ENCODE assay signal across 8 cellular contexts in genomic region chr4:38673109-38673978, GRCh38. TPM values are rescaled to one million over a fixed set of nuclear protein-coding genes. Genes with fewer than 3 reads are reported as not detected.
DNase-seq lines count a peak whose midpoint lies in the region; ATAC-seq, FAIRE-seq and TF ChIP-seq lines count a peak whose summit lies in the region.

No MANE protein-coding gene starts in this region.

- peak; percentile 20 for FAIRE-seq in H54 (lab: Jason Lieb, UNC)

- no peak overlapping the region for H2BK15ac ChIP-seq in neuronal stem cell (ENCODE audit: low read length)

- H2BK120ac ChIP-seq in neuronal stem cell (ENCODE audit: low read depth, low read length): no peak overlapping the region

- peak overlapping the region; percentile 72 for H3K4me2 ChIP-seq in PC-9
- H3K4me2 ChIP-seq in neuronal stem cell (ENCODE audit: insufficient read depth, low read length, poor library complexity, severe bottlenecking): no peak overlapping the region

- H3K18ac ChIP-seq in neuronal stem cell (ENCODE audit: low read length): peak overlapping the region; percentile 95

- H3K79me2 ChIP-seq in PC-9 (ENCODE audit: low read depth): peaks cover 100% of the 10 kb centered on the region

- no peak for TF ChIP-seq POLR2A in H54 (IDR thresholded peaks at IDR 0.05; ENCODE audit: low read depth, low read length)

- H2BK12ac ChIP-seq in neuronal stem cell (ENCODE audit: low read length): no peak overlapping the region

- DNase-seq in H54 (ENCODE audit: insufficient read length, low spot score): no peak
- DNase-seq in PC-9: peak; percentile 62 to 89
- DNase-seq in epithelial cell of prostate (ENCODE audit: low read depth, low spot score): peak; percentile 81
- DNase-seq in neuronal stem cell (ENCODE audit: low spot score): no peak
- DNase-seq in GM20000 (ENCODE audit: low spot score): no peak

- intact Hi-C loops in PC-9 (cut with micrococcal nuclease; ENCODE audit: unreplicated experiment): loop anchor here (1.0 to 5.0 kb wide), 4 partner anchors 301 to 443 kb away; no protein-coding TSS in a partner anchor

- H3K4me1 ChIP-seq in PC-9 (replicated peaks; ENCODE audit: insufficient read depth) (peaks cover 78% of the 10 kb centered on the region), neuronal stem cell (ENCODE audit: control insufficient read depth in 2 of 2, insufficient read depth in 1 of 2, low read depth in 1 of 2, low read length in 2 of 2) (peaks cover 36 to 76% of the 10 kb centered on the region in 2 donors)

- no peaks in the 10 kb centered on the region for H3K9me3 ChIP-seq in PC-9 (ENCODE audit: insufficient read depth, low read depth)
- peaks cover 0 to 3% of the 10 kb centered on the region in 2 donors for H3K9me3 ChIP-seq in neuronal stem cell (replicated peaks in 1 of 2; ENCODE audit: control insufficient read depth in 2 of 2, insufficient read depth in 1 of 2, low read depth in 1 of 2, low read length in 2 of 2)

- H3K4ac ChIP-seq in neuronal stem cell (ENCODE audit: low read length): no peak overlapping the region

- H4K91ac ChIP-seq in neuronal stem cell (ENCODE audit: low read depth, low read length, poor library complexity): no peak overlapping the region

- H4K8ac ChIP-seq in neuronal stem cell (ENCODE audit: low read depth, low read length): no peak overlapping the region

- H3K14ac ChIP-seq in neuronal stem cell (ENCODE audit: low read length): no peak overlapping the region

- ATAC-seq in HG02973 (IDR thresholded peaks at IDR 0.05; ENCODE audit: unreplicated experiment) (no peak), GM21529 (IDR thresholded peaks at IDR 0.05; ENCODE audit: unreplicated experiment) (no peak), HG02623 (IDR thresholded peaks at IDR 0.05; ENCODE audit: unreplicated experiment) (no peak)

- POLR2A ChIA-PET in PC-9 (lab: Charles Lee; ENCODE audit: unreplicated experiment): interaction anchor here (0.6 kb wide), 1 partner anchor 54 kb away, joined by 3 read pairs; no protein-coding TSS in a partner anchor

- H2AFZ ChIP-seq in PC-9 (no peak overlapping the region), neuronal stem cell (ENCODE audit: low read length) (no peak overlapping the region)

- H3K27me3 ChIP-seq in PC-9 (ENCODE audit: insufficient read depth, low read depth): no peaks in the 10 kb centered on the region
- H3K27me3 ChIP-seq in neuronal stem cell (ENCODE audit: control insufficient read depth in 3 of 3, insufficient read depth in 3 of 3, low read depth in 1 of 3, low read length in 3 of 3): no peaks in the 10 kb centered on the region

- H4K20me1 ChIP-seq in PC-9 (ENCODE audit: insufficient read depth): peaks cover 31% of the 10 kb centered on the region

- H3K9ac ChIP-seq in neuronal stem cell (ENCODE audit: low read depth, low read length, poor library complexity): no peak overlapping the region

- H2AK5ac ChIP-seq in neuronal stem cell (ENCODE audit: low read depth, low read length): no peak overlapping the region

- no peaks in the 10 kb centered on the region for H3K9me2 ChIP-seq in PC-9 (ENCODE audit: insufficient read depth)

- peak overlapping the region; percentile 74 for H3K27ac ChIP-seq in PC-9
- peak overlapping the region; percentile 97 for H3K27ac ChIP-seq in epithelial cell of prostate
- peak overlapping the region; percentile 64 for H3K27ac ChIP-seq in neuronal stem cell (replicated peaks; ENCODE audit: low read length)

- no peak overlapping the region for H3K23ac ChIP-seq in neuronal stem cell (ENCODE audit: low read depth, low read length, poor library complexity)

- WGBS in neuronal stem cell (ENCODE audit: extremely low coverage in 2 of 2, insufficient read length in 2 of 2, insufficient replicate concordance in 1 of 2), 2 donors: no CpG with 5 or more reads among the region's 7 CpGs

- CTCF ChIA-PET in PC-9 (lab: Charles Lee): interaction anchor here (0.7 to 1.1 kb wide), 2 partner anchors 494 to 630 kb away, joined by 7 to 9 read pairs; no protein-coding TSS in a partner anchor

- TF ChIP-seq CTCF in PC-9 (conservative IDR thresholded peaks at IDR 0.05): no peak
- no peak for TF ChIP-seq CTCF in GM20000 (IDR thresholded peaks at IDR 0.05; ENCODE audit: extremely low read depth, missing control alignments)

- no peak overlapping the region for H2BK5ac ChIP-seq in neuronal stem cell (ENCODE audit: low read length)

- peaks cover 19% of the 10 kb centered on the region; the same call in 1 of the 2 replicates for H3K36me3 ChIP-seq in PC-9 (ENCODE audit: low read depth)
- peaks cover 0 to 21% of the 10 kb centered on the region in 2 donors for H3K36me3 ChIP-seq in neuronal stem cell (replicated peaks in 1 of 2; ENCODE audit: control insufficient read depth in 2 of 2, insufficient read depth in 2 of 2, low read length in 2 of 2)

- BruUV-seq in PC-9 (replicated peaks; lab: Mats Ljungman, UMichigan): no TSS peak

- H3F3A ChIP-seq in PC-9 (ENCODE audit: insufficient read depth, low read depth): peaks cover 65% of the 10 kb centered on the region

- H3K79me1 ChIP-seq in neuronal stem cell (ENCODE audit: low read depth, low read length): peaks cover 7% of the 10 kb centered on the region

- H3K4me3 ChIP-seq in PC-9 (peak overlapping the region; percentile 35; the same call in 1 of the 2 replicates), neuronal stem cell (ENCODE audit: low read length in 2 of 2) (no peak overlapping the region)

RNA-seq across cellular contexts. Expression of gene KLF3, which starts 9.3 kb away (rescaled TPM):
- total RNA-seq in PC-9 (2021): 33.1 and 37.5 TPM in 2 replicates
- 29.7 TPM for polyA plus RNA-seq in neuronal stem cell (2013, experiment 1 of 2)
- 30.1 TPM for polyA plus RNA-seq in neuronal stem cell (2013, experiment 2 of 2)

Comparison
In these comparisons a context has a peak if more than half of its experiments do, and no peak if none do; other contexts are left out.
1. DNase-seq: peak in PC-9 (2 of 2) and epithelial cell of prostate (single experiment); none in H54 (single experiment), neuronal stem cell (single experiment) and GM20000 (single experiment).
2. Peak in every context shown above with its lines, with median percentiles within 50 percentile points of each other: H3K27ac ChIP-seq.